ENCODE assay signal across 37 cellular contexts in the genomic region with DNA sequence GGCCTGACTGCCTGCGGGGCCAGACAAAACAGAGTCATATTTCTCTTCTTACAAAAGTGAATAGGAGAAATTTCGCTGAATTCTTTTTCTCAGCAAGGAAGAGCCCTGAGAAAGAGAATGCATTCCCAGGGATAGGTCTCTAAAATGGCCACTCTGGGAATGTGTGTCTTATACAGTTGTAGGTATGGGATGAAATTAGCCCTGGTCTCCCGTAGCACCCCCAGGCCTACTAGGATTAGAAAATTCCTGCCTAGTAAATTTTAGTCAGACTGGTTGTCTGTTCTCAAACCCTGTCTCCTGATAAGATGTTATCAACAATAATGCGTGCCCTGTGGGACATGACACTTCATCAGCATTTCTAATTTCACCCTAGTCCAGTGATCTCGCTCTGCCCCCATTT.
DNase-seq lines count a peak whose midpoint lies in the region; FAIRE-seq and TF ChIP-seq lines count a peak whose summit lies in the region.
"Had no signal": no experiment of that assay in that cellular context is flagged by ENCODE, and none has a peak within 500 bp of the region (broad histone marks: within the 10 kb centered on the region; RNA-seq: fewer than 3 reads in every experiment).

No MANE protein-coding gene starts in this region.

- H3K27me3 ChIP-seq in endodermal cell (ENCODE audit: control insufficient read depth, insufficient read depth, low read length, poor library complexity, severe bottlenecking), result no peaks in the 10 kb centered on the region
- H3K27me3 ChIP-seq: BE2C; BLaER1; BLaER1 treated with 17β-estradiol and CSF1 and Interleukin-3, amounts not matched to agents 10 nM and 100 nM had no signal

- CTCF ChIA-PET in HEK293 (lab: Yijun Ruan, JAX) (no interaction called here), OCI-LY7 (lab: Charles Lee; ENCODE audit: unreplicated experiment) (no interaction called here)

- H3K9me3 ChIP-seq in HEK293 (ENCODE audit: control insufficient read depth, insufficient read depth, low read depth, low read length) (no peaks in the 10 kb centered on the region), OCI-LY7 (ENCODE audit: low read length) (peaks cover 7% of the 10 kb centered on the region; the same call in 1 of the 2 replicates), endodermal cell (ENCODE audit: control insufficient read depth, low read length) (peaks cover 11% of the 10 kb centered on the region)
- H3K9me3 ChIP-seq: A549, BE2C, BLaER1 had no signal

- intact Hi-C loops in OCI-LY7 (cut with micrococcal nuclease; ENCODE audit: unreplicated experiment), result no loop called here
- intact Hi-C loops in activated T-helper 2 cell treated with anti-CD3 and anti-CD28 coated beads, Interferon-gamma antibody, Interleukin-2, Interleukin-4, amounts not matched to agents 10 μg/mL and 5 μg/mL and 100 μg/mL, durations not matched to agents 14 hours and 24 hours and 36 hours (cut with micrococcal nuclease), result no loop called here

- DNase-seq in OCI-LY7 (ENCODE audit: low spot score) (peak; percentile 9), urothelium cell line (ENCODE audit: low spot score) (no peak), HCEC 1CT (no peak), SW 1271 (lab: John Stamatoyannopoulos, UW) (no peak), endodermal cell (no peak)
- DNase-seq in activated T-helper 2 cell treated with anti-CD3 and anti-CD28 coated beads, Interferon-gamma antibody, Interleukin-2, Interleukin-4, amounts not matched to agents 10 μg/mL and 5 μg/mL and 100 μg/mL, durations not matched to agents 14 hours and 24 hours and 36 hours (ENCODE audit: low spot score), result no peak
- DNase-seq: 8988T; ACHN; AML-193; BE2C; C1 segment of cervical spinal cord; Caco-2; Calu3; CD4-positive, alpha-beta memory T cell; CD4-positive, alpha-beta T cell; CD4-positive, CD25-positive, alpha-beta regulatory T cell; CD8-positive, alpha-beta memory T cell; CD8-positive, alpha-beta T cell; COR-L47; DMS 273 treated with DMSO at 0.1 percent for 48 hours; DMS153; DMS53; DMS79; DMS79 treated with DMSO at 0.1 percent for 48 hours; DND-41; EL had no signal

- H3K27ac Mint-ChIP-seq in nephron (peak overlapping the region in 2 of 3 experiments; percentile 45 to 91), endodermal cell (no peak overlapping the region)
- H3K27ac Mint-ChIP-seq in activated T-helper 2 cell treated with anti-CD3 and anti-CD28 coated beads, Interferon-gamma antibody, Interleukin-2, Interleukin-4, amounts not matched to agents 10 μg/mL and 5 μg/mL and 100 μg/mL, durations not matched to agents 14 hours and 24 hours and 36 hours, result no peak overlapping the region
- H3K27ac Mint-ChIP-seq: B cell; CD14-positive monocyte; CD4-positive, alpha-beta memory T cell; CD4-positive, alpha-beta T cell; CD4-positive, CD25-positive, alpha-beta regulatory T cell; CD8-positive, alpha-beta memory T cell; CD8-positive, alpha-beta T cell had no signal

- H4K20me1 ChIP-seq in OCI-LY7 (ENCODE audit: insufficient read depth, low read length), result no peaks in the 10 kb centered on the region
- H4K20me1 ChIP-seq: BLaER1; BLaER1 treated with 17β-estradiol and CSF1 and Interleukin-3, amounts not matched to agents 10 nM and 100 nM had no signal

- H3K27ac ChIP-seq in HEK293 (ENCODE audit: extremely low read depth, low read depth, low read length) (no peak overlapping the region), OCI-LY7 (ENCODE audit: low read depth, low read length, poor library complexity, severe bottlenecking) (no peak overlapping the region), endodermal cell (ENCODE audit: low read depth, low read length) (no peak overlapping the region)
- H3K27ac ChIP-seq: 22Rv1; A549; BLaER1; BLaER1 treated with 17β-estradiol and CSF1 and Interleukin-3, amounts not matched to agents 10 nM and 100 nM; C4-2B had no signal

- 75 to 89% methylated on average over 4 to 5 of the region's 5 CpGs for WGBS in endodermal cell (ENCODE audit: insufficient coverage in 1 of 2, insufficient read length in 1 of 2), 2 experiments

- H3K4me1 ChIP-seq in HEK293 (ENCODE audit: control insufficient read depth, insufficient read depth, low read length) (no peaks in the 10 kb centered on the region), OCI-LY7 (ENCODE audit: insufficient read depth, low read length, poor library complexity, severe bottlenecking) (peaks cover 10% of the 10 kb centered on the region), endodermal cell (ENCODE audit: control insufficient read depth, insufficient read depth, low read length) (peaks cover 6% of the 10 kb centered on the region)
- H3K4me1 ChIP-seq: A549, BLaER1 had no signal

- H2AFZ ChIP-seq in OCI-LY7 (ENCODE audit: low read length), result no peak overlapping the region

- H3K4me1 Mint-ChIP-seq in nephron, result peaks cover 35% of the 10 kb centered on the region
- no peaks in the 10 kb centered on the region for H3K4me1 Mint-ChIP-seq in activated T-helper 2 cell treated with anti-CD3 and anti-CD28 coated beads, Interferon-gamma antibody, Interleukin-2, Interleukin-4, amounts not matched to agents 10 μg/mL and 5 μg/mL and 100 μg/mL, durations not matched to agents 14 hours and 24 hours and 36 hours (ENCODE audit: low read depth)
- peaks cover 13% of the 10 kb centered on the region for H3K4me1 Mint-ChIP-seq in endodermal cell
- H3K4me1 Mint-ChIP-seq: B cell; CD14-positive monocyte; CD4-positive, alpha-beta memory T cell; CD4-positive, CD25-positive, alpha-beta regulatory T cell; CD8-positive, alpha-beta memory T cell had no signal

- no peak overlapping the region for H3K9ac ChIP-seq in endodermal cell (ENCODE audit: extremely low read depth, low read length, poor library complexity, severe bottlenecking)
- H3K9ac ChIP-seq: BLaER1; BLaER1 treated with 17β-estradiol and CSF1 and Interleukin-3, amounts not matched to agents 10 nM and 100 nM had no signal

- no peaks in the 10 kb centered on the region for H3K9me2 ChIP-seq in OCI-LY7 (ENCODE audit: insufficient read depth, low read length)

- BruUV-seq in OCI-LY7 (replicated peaks; lab: Mats Ljungman, UMichigan), result no TSS peak

- H3K36me3 ChIP-seq in HEK293 (ENCODE audit: control insufficient read depth in 2 of 2, insufficient read depth in 1 of 2, low read length in 2 of 2) (no peaks in the 10 kb centered on the region), OCI-LY7 (ENCODE audit: insufficient read depth, low read length) (no peaks in the 10 kb centered on the region; the same call in 1 of the 2 replicates), endodermal cell (ENCODE audit: control insufficient read depth, insufficient read depth, low read length) (no peaks in the 10 kb centered on the region)
- H3K36me3 ChIP-seq: BLaER1; BLaER1 treated with 17β-estradiol and CSF1 and Interleukin-3, amounts not matched to agents 10 nM and 100 nM had no signal

- no peaks in the 10 kb centered on the region for H3K27me3 Mint-ChIP-seq in nephron (ENCODE audit: low read depth)
- no peaks in the 10 kb centered on the region for H3K27me3 Mint-ChIP-seq in activated T-helper 2 cell treated with anti-CD3 and anti-CD28 coated beads, Interferon-gamma antibody, Interleukin-2, Interleukin-4, amounts not matched to agents 10 μg/mL and 5 μg/mL and 100 μg/mL, durations not matched to agents 14 hours and 24 hours and 36 hours (ENCODE audit: low read depth)
- no peaks in the 10 kb centered on the region for H3K27me3 Mint-ChIP-seq in endodermal cell (ENCODE audit: insufficient read depth)
- H3K27me3 Mint-ChIP-seq: B cell; CD4-positive, alpha-beta memory T cell; CD4-positive, alpha-beta T cell; CD4-positive, CD25-positive, alpha-beta regulatory T cell; CD8-positive, alpha-beta memory T cell had no signal

- H3K9me3 Mint-ChIP-seq in nephron (peaks cover 11% of the 10 kb centered on the region), endodermal cell (peaks cover 24% of the 10 kb centered on the region)
- no peaks in the 10 kb centered on the region for H3K9me3 Mint-ChIP-seq in activated T-helper 2 cell treated with anti-CD3 and anti-CD28 coated beads, Interferon-gamma antibody, Interleukin-2, Interleukin-4, amounts not matched to agents 10 μg/mL and 5 μg/mL and 100 μg/mL, durations not matched to agents 14 hours and 24 hours and 36 hours
- H3K9me3 Mint-ChIP-seq: CD4-positive, alpha-beta T cell had no signal

- no peak for TF ChIP-seq CTCF in HEK293 (tag by site-specific recombination; IDR thresholded peaks at IDR 0.05)
- TF ChIP-seq CTCF in OCI-LY7 (conservative IDR thresholded peaks at IDR 0.05; ENCODE audit: low read length), result no peak
- TF ChIP-seq CTCF in nephron (IDR thresholded peaks at IDR 0.05; ENCODE audit: unreplicated experiment in 3 of 3), result no peak
- TF ChIP-seq CTCF in endodermal cell (conservative IDR thresholded peaks at IDR 0.05), result no peak

- POLR2A ChIA-PET in HEK293 (lab: Yijun Ruan, JAX), result no interaction called here
- POLR2A ChIA-PET in OCI-LY7 (lab: Charles Lee), result no interaction called here

- H3K36me3 Mint-ChIP-seq in nephron (ENCODE audit: low read depth), result peaks cover 11% of the 10 kb centered on the region
- no peaks in the 10 kb centered on the region for H3K36me3 Mint-ChIP-seq in activated T-helper 2 cell treated with anti-CD3 and anti-CD28 coated beads, Interferon-gamma antibody, Interleukin-2, Interleukin-4, amounts not matched to agents 10 μg/mL and 5 μg/mL and 100 μg/mL, durations not matched to agents 14 hours and 24 hours and 36 hours (ENCODE audit: low read depth)
- peaks cover 29% of the 10 kb centered on the region for H3K36me3 Mint-ChIP-seq in endodermal cell (ENCODE audit: low read depth)
- H3K36me3 Mint-ChIP-seq: CD14-positive monocyte; CD4-positive, alpha-beta memory T cell; CD4-positive, CD25-positive, alpha-beta regulatory T cell; CD8-positive, alpha-beta T cell had no signal

- H3K4me3 ChIP-seq in HEK293 (ENCODE audit: low read depth, low read length), result no peak overlapping the region
- no peak overlapping the region for H3K4me3 ChIP-seq in OCI-LY7 (ENCODE audit: low read depth, low read length, poor library complexity, severe bottlenecking)
- H3K4me3 ChIP-seq in endodermal cell (ENCODE audit: low read length), result no peak overlapping the region
- H3K4me3 ChIP-seq: A549; BLaER1; BLaER1 treated with 17β-estradiol and CSF1 and Interleukin-3, amounts not matched to agents 10 nM and 100 nM had no signal

- H3K4me2 ChIP-seq in OCI-LY7 (ENCODE audit: low read length), result no peak overlapping the region
- H3K4me2 ChIP-seq: A549; BLaER1; BLaER1 treated with 17β-estradiol and CSF1 and Interleukin-3, amounts not matched to agents 10 nM and 100 nM had no signal

- FAIRE-seq in urothelium cell line (lab: Jason Lieb, UNC), result peak; percentile 86
- FAIRE-seq: A204.1, A549, D721Med had no signal

- no peaks in the 10 kb centered on the region for H3K79me2 ChIP-seq in OCI-LY7 (ENCODE audit: insufficient read depth, low read depth, low read length)

- H3K4me3 Mint-ChIP-seq in nephron (no peak overlapping the region), endodermal cell (no peak overlapping the region)
- no peak overlapping the region for H3K4me3 Mint-ChIP-seq in activated T-helper 2 cell treated with anti-CD3 and anti-CD28 coated beads, Interferon-gamma antibody, Interleukin-2, Interleukin-4, amounts not matched to agents 10 μg/mL and 5 μg/mL and 100 μg/mL, durations not matched to agents 14 hours and 24 hours and 36 hours (ENCODE audit: low read depth)
- H3K4me3 Mint-ChIP-seq: B cell; CD14-positive monocyte; CD4-positive, alpha-beta memory T cell; CD4-positive, alpha-beta T cell; CD4-positive, CD25-positive, alpha-beta regulatory T cell; CD8-positive, alpha-beta memory T cell; CD8-positive, alpha-beta T cell had no signal

TF ChIP-seq in HEK293, 187 proteins besides CTCF, POLR2A, EP300 and RAD21 (continues in another document):
- TF ChIP-seq IKZF3 (tag by site-specific recombination; IDR thresholded peaks at IDR 0.05), result no peak

Comparison
In these comparisons a context has a peak if more than half of its experiments do, and no peak if none do; other contexts are left out.
1. H3K27ac Mint-ChIP-seq: peak in nephron (2 of 3); none in activated T-helper 2 cell treated with anti-CD3 and anti-CD28 coated beads, Interferon-gamma antibody, Interleukin-2, Interleukin-4, amounts not matched to agents 10 μg/mL and 5 μg/mL and 100 μg/mL, durations not matched to agents 14 hours and 24 hours and 36 hours (single experiment) and endodermal cell (single experiment).